1 cellular context compared by ENCODE assay signal in the genomic region with DNA sequence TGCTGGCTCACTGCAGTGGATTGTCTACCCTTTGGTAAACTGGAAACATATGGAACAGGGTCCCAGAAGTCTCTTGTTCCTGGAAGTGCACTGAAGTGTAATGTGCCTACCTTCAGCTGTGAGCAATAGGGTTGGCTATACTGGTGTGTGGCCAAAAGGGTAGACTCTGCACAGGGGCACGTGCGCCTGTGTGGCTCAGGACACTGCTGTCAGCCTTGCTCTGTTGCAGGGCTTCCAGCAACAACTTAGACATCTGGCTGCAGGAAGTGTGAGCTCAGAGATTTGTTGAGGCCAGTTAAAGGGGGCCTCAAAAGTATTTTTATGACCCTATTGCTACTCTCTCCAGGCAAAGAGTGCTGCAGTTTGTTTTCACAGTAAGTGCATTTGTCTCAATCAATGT.
TF ChIP-seq lines count a peak whose summit lies in the region.

No MANE protein-coding gene starts in this region.

TF ChIP-seq in HepG2, 621 proteins besides CTCF, POLR2A, EP300 and RAD21:
- TF ChIP-seq ZNF563 (CRISPR knock-in tag; IDR thresholded peaks at IDR 0.05) (no peak), KLF9 (CRISPR knock-in tag; IDR thresholded peaks at IDR 0.05; ENCODE audit: low read depth) (no peak), ZFP37 (CRISPR knock-in tag; IDR thresholded peaks at IDR 0.05; ENCODE audit: borderline replicate concordance) (no peak), MXD4 (CRISPR knock-in tag; IDR thresholded peaks at IDR 0.05) (no peak), SATB2 (CRISPR knock-in tag; IDR thresholded peaks at IDR 0.05) (no peak), ZNF839 (CRISPR knock-in tag; IDR thresholded peaks at IDR 0.05; ENCODE audit: borderline replicate concordance) (no peak), SMARCC2 (IDR thresholded peaks at IDR 0.05) (no peak), HOXA5 (CRISPR knock-in tag; IDR thresholded peaks at IDR 0.05) (no peak), CHD4 (IDR thresholded peaks at IDR 0.05; ENCODE audit: borderline replicate concordance, low read length) (no peak), STAG1 (CRISPR knock-in tag; IDR thresholded peaks at IDR 0.05) (no peak), SMAD1 (CRISPR knock-in tag; IDR thresholded peaks at IDR 0.05; ENCODE audit: borderline replicate concordance, low read depth) (no peak), ZNF136 (CRISPR knock-in tag; IDR thresholded peaks at IDR 0.05; ENCODE audit: low read depth) (no peak), ZNF263 (CRISPR knock-in tag; IDR thresholded peaks at IDR 0.05) (no peak), HNRNPLL (IDR thresholded peaks at IDR 0.05; ENCODE audit: low read depth, low read length, poor library complexity, severe bottlenecking) (no peak)
- TF ChIP-seq, protein P1, sequence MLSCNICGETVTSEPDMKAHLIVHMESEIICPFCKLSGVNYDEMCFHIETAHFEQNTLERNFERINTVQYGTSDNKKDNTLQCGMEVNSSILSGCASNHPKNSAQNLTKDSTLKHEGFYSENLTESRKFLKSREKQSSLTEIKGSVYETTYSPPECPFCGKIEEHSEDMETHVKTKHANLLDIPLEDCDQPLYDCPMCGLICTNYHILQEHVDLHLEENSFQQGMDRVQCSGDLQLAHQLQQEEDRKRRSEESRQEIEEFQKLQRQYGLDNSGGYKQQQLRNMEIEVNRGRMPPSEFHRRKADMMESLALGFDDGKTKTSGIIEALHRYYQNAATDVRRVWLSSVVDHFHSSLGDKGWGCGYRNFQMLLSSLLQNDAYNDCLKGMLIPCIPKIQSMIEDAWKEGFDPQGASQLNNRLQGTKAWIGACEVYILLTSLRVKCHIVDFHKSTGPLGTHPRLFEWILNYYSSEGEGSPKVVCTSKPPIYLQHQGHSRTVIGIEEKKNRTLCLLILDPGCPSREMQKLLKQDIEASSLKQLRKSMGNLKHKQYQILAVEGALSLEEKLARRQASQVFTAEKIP (CRISPR knock-in tag; IDR thresholded peaks at IDR 0.05; ENCODE audit: borderline replicate concordance): no peak
- TF ChIP-seq, protein P2, sequence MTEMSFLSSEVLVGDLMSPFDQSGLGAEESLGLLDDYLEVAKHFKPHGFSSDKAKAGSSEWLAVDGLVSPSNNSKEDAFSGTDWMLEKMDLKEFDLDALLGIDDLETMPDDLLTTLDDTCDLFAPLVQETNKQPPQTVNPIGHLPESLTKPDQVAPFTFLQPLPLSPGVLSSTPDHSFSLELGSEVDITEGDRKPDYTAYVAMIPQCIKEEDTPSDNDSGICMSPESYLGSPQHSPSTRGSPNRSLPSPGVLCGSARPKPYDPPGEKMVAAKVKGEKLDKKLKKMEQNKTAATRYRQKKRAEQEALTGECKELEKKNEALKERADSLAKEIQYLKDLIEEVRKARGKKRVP (CRISPR knock-in tag; IDR thresholded peaks at IDR 0.05): no peak
- TF ChIP-seq, protein P3, sequence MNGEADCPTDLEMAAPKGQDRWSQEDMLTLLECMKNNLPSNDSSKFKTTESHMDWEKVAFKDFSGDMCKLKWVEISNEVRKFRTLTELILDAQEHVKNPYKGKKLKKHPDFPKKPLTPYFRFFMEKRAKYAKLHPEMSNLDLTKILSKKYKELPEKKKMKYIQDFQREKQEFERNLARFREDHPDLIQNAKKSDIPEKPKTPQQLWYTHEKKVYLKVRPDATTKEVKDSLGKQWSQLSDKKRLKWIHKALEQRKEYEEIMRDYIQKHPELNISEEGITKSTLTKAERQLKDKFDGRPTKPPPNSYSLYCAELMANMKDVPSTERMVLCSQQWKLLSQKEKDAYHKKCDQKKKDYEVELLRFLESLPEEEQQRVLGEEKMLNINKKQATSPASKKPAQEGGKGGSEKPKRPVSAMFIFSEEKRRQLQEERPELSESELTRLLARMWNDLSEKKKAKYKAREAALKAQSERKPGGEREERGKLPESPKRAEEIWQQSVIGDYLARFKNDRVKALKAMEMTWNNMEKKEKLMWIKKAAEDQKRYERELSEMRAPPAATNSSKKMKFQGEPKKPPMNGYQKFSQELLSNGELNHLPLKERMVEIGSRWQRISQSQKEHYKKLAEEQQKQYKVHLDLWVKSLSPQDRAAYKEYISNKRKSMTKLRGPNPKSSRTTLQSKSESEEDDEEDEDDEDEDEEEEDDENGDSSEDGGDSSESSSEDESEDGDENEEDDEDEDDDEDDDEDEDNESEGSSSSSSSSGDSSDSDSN (CRISPR knock-in tag; IDR thresholded peaks at IDR 0.05): no peak
- TF ChIP-seq, protein P4, sequence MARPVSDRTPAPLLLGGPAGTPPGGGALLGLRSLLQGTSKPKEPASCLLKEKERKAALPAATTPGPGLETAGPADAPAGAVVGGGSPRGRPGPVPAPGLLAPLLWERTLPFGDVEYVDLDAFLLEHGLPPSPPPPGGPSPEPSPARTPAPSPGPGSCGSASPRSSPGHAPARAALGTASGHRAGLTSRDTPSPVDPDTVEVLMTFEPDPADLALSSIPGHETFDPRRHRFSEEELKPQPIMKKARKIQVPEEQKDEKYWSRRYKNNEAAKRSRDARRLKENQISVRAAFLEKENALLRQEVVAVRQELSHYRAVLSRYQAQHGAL (CRISPR knock-in tag; IDR thresholded peaks at IDR 0.05; ENCODE audit: not compliant biosample characterization): no peak
- TF ChIP-seq, protein P5, sequence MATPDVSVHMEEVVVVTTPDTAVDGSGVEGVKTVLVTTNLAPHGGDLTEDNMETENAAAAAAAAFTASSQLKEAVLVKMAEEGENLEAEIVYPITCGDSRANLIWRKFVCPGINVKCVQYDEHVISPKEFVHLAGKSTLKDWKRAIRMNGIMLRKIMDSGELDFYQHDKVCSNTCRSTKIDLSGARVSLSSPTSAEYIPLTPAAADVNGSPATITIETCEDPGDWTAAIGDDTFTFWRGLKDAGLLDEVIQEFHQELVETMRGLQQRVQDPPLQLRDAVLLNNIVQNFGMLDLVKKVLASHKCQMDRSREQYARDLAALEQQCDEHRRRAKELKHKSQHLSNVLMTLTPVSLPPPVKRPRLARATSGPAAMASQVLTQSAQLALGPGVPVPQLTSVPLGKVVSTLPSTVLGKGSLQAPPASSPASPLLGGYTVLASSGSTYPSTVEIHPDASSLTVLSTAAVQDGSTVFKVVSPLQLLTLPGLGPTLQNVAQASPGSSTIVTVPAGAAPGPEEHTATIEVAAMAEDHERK (CRISPR knock-in tag; IDR thresholded peaks at IDR 0.05; ENCODE audit: low read depth): no peak
TF ChIP-seq in HepG2: peak in this region for 0.
